Comparison of ENCODE assay signal across 18 cellular contexts in the genomic region with DNA sequence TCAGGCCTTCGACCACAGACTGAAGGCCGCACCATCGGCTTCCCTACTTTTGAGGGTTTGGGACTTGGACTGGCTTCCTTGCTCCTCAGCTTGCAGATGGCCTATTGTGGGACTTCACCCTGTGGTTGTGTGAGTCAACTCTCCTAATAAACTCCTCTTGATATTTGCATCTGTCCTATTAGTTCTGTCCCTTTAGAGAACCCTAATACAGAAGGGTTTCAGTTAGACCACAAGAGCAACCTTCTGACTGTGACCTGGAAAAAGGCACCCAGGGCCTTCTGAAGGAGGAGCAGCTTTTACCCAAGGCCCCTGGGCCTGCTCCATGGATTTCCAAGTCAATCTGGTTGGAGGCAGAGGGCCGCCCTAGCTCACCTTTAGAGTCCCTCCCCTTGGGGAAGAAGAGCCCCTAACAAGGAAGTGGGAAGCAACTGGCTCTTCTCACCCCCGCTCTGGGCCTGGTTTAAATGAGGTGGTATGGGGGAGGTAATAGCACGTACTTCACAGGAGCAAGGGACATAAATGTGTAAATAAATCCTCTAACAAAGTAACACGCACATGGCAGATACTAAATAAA. TPM values are rescaled to one million over a fixed set of nuclear protein-coding genes. Genes with fewer than 3 reads are reported as not detected.
DNase-seq lines count a peak whose midpoint lies in the region; ATAC-seq, FAIRE-seq and TF ChIP-seq lines count a peak whose summit lies in the region.
"Had no signal": no experiment of that assay in that cellular context is flagged by ENCODE, and none has a peak within 500 bp of the region (broad histone marks: within the 10 kb centered on the region; RNA-seq: fewer than 3 reads in every experiment).

No MANE protein-coding gene starts in this region.

- peaks cover 0 to 5% (median 4%) of the 10 kb centered on the region in 3 donors for H3K27me3 Mint-ChIP-seq in immature natural killer cell (ENCODE audit: low read depth in 3 of 3)

- FAIRE-seq in frontal cortex (lab: Jason Lieb, UNC), result no peak
- FAIRE-seq: A549, TTC549, urothelium cell line had no signal

- no peak for TF ChIP-seq CTCF in GM12864 (IDR thresholded peaks at IDR 0.05; ENCODE audit: low read depth, low read length, missing control alignments)

- peak; percentile 8 for DNase-seq in GM12864 (ENCODE audit: low read depth)
- DNase-seq in immature natural killer cell, result no peak
- DNase-seq in MV-4-11 (lab: John Stamatoyannopoulos, UW), result no peak
- no peak for DNase-seq in DMS 273 (lab: John Stamatoyannopoulos, UW; ENCODE audit: unreplicated experiment)
- DNase-seq in frontal cortex (ENCODE audit: low spot score in 2 of 2), result no peak
- DNase-seq: activated naive CD8-positive, alpha-beta T cell treated with anti-CD3 and anti-CD28 coated beads, Interleukin-2, amount 10 ng/mL, durations not matched to agents 7 days and 5 days; Caco-2; cerebellar nuclear complex; mammary epithelial cell; NCI-H187; SHP77 treated with DMSO at 0.1 percent for 48 hours had no signal

- ATAC-seq in GM19324 (IDR thresholded peaks at IDR 0.05; ENCODE audit: low FRiP score, unreplicated experiment), result peak; percentile 57
- peak; percentile 96 for ATAC-seq in HG02610 (IDR thresholded peaks at IDR 0.05; ENCODE audit: unreplicated experiment)
- peak; percentile 90 for ATAC-seq in HG03342 (IDR thresholded peaks at IDR 0.05; ENCODE audit: unreplicated experiment)
- ATAC-seq: A549 had no signal

- no peak overlapping the region for H3K27ac Mint-ChIP-seq in immature natural killer cell
- H3K27ac Mint-ChIP-seq: activated naive CD8-positive, alpha-beta T cell treated with anti-CD3 and anti-CD28 coated beads, Interleukin-2, amount 10 ng/mL, durations not matched to agents 7 days and 5 days had no signal

- no peaks in the 10 kb centered on the region for H3K36me3 Mint-ChIP-seq in immature natural killer cell
- H3K36me3 Mint-ChIP-seq: activated naive CD8-positive, alpha-beta T cell treated with anti-CD3 and anti-CD28 coated beads, Interleukin-2, amount 10 ng/mL, durations not matched to agents 7 days and 5 days had no signal

- H3K4me3 Mint-ChIP-seq in immature natural killer cell, result no peak overlapping the region
- H3K4me3 Mint-ChIP-seq: activated naive CD8-positive, alpha-beta T cell treated with anti-CD3 and anti-CD28 coated beads, Interleukin-2, amount 10 ng/mL, durations not matched to agents 7 days and 5 days had no signal

- no peak overlapping the region for H3K4me3 ChIP-seq in GM12864 (ENCODE audit: low read depth, low read length)
- H3K4me3 ChIP-seq: A549, ovary had no signal

- no peaks in the 10 kb centered on the region for H3K4me1 Mint-ChIP-seq in immature natural killer cell
- H3K4me1 Mint-ChIP-seq: activated naive CD8-positive, alpha-beta T cell treated with anti-CD3 and anti-CD28 coated beads, Interleukin-2, amount 10 ng/mL, durations not matched to agents 7 days and 5 days had no signal

- no peaks in the 10 kb centered on the region for H3K9me3 Mint-ChIP-seq in immature natural killer cell
- H3K9me3 Mint-ChIP-seq: activated naive CD8-positive, alpha-beta T cell treated with anti-CD3 and anti-CD28 coated beads, Interleukin-2, amount 10 ng/mL, durations not matched to agents 7 days and 5 days had no signal

RNA-seq across cellular contexts. Expression of a gene that starts 11.2 kb away (rescaled TPM):
- under 1 TPM in 1 of 3 donors, not detected in 2; 0.11 TPM for polyA plus RNA-seq in immature natural killer cell
- total RNA-seq in frontal cortex, result 10.6 TPM
- total RNA-seq: activated naive CD8-positive, alpha-beta T cell treated with anti-CD3 and anti-CD28 coated beads, Interleukin-2, amount 10 ng/mL, durations not matched to agents 7 days and 5 days; Caco-2 had no signal
